1 cellular context compared by ENCODE assay signal in the genomic region with DNA sequence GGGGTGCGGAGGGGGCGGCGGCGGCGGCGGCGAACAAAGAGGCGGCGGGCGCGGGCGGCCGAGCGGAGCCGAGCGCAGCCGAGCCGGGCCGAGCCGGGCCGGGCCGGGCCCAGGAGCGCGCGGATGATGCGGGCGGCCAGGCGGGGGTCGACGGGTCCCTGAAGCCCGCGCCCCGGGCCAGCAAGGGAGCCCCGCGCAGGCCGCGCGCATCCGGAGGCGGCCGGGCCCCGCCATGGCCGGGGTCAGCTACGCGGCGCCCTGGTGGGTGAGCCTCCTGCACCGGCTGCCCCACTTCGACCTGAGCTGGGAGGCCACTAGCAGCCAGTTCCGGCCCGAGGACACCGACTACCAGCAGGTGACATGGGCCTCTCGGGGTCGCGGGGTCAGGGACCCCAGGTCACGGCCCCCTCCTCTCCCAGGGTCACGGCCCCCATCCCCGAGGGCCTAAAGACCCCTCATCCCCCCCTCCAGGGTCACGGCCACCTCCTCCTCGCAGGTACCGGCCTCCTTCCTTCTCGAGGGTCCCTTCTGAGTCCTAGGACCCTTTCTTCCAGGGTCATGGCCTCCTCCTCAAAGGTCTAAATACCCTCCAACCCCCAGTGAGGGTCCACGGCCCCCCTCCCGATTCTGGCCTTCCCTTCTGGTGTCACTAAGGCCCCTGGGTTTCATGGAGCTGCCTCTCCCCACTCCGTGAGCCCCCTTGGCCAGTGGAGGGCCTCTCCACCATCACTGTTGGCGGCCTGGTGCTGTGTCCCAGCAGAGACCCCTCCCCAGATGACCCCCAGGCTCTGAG.
TF ChIP-seq lines count a peak whose summit lies in the region.

A gene with protein sequence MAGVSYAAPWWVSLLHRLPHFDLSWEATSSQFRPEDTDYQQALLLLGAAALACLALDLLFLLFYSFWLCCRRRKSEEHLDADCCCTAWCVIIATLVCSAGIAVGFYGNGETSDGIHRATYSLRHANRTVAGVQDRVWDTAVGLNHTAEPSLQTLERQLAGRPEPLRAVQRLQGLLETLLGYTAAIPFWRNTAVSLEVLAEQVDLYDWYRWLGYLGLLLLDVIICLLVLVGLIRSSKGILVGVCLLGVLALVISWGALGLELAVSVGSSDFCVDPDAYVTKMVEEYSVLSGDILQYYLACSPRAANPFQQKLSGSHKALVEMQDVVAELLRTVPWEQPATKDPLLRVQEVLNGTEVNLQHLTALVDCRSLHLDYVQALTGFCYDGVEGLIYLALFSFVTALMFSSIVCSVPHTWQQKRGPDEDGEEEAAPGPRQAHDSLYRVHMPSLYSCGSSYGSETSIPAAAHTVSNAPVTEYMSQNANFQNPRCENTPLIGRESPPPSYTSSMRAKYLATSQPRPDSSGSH (plus strand): TSS at position 63 of the 793 bp plus-strand sequence. CDS start 170 bp downstream, at position 233.

TF ChIP-seq in HepG2, 621 proteins besides CTCF, POLR2A, EP300 and RAD21 (continued from another document and continues in another):
- TF ChIP-seq, protein P1, sequence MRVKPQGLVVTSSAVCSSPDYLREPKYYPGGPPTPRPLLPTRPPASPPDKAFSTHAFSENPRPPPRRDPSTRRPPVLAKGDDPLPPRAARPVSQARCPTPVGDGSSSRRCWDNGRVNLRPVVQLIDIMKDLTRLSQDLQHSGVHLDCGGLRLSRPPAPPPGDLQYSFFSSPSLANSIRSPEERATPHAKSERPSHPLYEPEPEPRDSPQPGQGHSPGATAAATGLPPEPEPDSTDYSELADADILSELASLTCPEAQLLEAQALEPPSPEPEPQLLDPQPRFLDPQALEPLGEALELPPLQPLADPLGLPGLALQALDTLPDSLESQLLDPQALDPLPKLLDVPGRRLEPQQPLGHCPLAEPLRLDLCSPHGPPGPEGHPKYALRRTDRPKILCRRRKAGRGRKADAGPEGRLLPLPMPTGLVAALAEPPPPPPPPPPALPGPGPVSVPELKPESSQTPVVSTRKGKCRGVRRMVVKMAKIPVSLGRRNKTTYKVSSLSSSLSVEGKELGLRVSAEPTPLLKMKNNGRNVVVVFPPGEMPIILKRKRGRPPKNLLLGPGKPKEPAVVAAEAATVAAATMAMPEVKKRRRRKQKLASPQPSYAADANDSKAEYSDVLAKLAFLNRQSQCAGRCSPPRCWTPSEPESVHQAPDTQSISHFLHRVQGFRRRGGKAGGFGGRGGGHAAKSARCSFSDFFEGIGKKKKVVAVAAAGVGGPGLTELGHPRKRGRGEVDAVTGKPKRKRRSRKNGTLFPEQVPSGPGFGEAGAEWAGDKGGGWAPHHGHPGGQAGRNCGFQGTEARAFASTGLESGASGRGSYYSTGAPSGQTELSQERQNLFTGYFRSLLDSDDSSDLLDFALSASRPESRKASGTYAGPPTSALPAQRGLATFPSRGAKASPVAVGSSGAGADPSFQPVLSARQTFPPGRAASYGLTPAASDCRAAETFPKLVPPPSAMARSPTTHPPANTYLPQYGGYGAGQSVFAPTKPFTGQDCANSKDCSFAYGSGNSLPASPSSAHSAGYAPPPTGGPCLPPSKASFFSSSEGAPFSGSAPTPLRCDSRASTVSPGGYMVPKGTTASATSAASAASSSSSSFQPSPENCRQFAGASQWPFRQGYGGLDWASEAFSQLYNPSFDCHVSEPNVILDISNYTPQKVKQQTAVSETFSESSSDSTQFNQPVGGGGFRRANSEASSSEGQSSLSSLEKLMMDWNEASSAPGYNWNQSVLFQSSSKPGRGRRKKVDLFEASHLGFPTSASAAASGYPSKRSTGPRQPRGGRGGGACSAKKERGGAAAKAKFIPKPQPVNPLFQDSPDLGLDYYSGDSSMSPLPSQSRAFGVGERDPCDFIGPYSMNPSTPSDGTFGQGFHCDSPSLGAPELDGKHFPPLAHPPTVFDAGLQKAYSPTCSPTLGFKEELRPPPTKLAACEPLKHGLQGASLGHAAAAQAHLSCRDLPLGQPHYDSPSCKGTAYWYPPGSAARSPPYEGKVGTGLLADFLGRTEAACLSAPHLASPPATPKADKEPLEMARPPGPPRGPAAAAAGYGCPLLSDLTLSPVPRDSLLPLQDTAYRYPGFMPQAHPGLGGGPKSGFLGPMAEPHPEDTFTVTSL (CRISPR knock-in tag; IDR thresholded peaks at IDR 0.05; ENCODE audit: borderline replicate concordance), result no peak
- TF ChIP-seq ATM (IDR thresholded peaks at IDR 0.05; ENCODE audit: borderline replicate concordance), result no peak
- TF ChIP-seq POLR2AphosphoS5 (IDR thresholded peaks at IDR 0.05; ENCODE audit: low read depth, low read length), result peak; percentile 28; the same call in 1 of the 2 replicates
- TF ChIP-seq ZFX (CRISPR knock-in tag; IDR thresholded peaks at IDR 0.05; ENCODE audit: low read depth), result peak; percentile 66
- TF ChIP-seq PCBP1 (IDR thresholded peaks at IDR 0.05; ENCODE audit: borderline replicate concordance, low read depth, low read length), result 0 out of 2 replicates have a peak, but pooled peaks have one; percentile 39
- TF ChIP-seq, protein P2, sequence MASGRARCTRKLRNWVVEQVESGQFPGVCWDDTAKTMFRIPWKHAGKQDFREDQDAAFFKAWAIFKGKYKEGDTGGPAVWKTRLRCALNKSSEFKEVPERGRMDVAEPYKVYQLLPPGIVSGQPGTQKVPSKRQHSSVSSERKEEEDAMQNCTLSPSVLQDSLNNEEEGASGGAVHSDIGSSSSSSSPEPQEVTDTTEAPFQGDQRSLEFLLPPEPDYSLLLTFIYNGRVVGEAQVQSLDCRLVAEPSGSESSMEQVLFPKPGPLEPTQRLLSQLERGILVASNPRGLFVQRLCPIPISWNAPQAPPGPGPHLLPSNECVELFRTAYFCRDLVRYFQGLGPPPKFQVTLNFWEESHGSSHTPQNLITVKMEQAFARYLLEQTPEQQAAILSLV (CRISPR knock-in tag; IDR thresholded peaks at IDR 0.05; ENCODE audit: borderline replicate concordance), result 0 out of 2 replicates have a peak, but pooled peaks have one; percentile 19
- TF ChIP-seq ARID2 (CRISPR knock-in tag; IDR thresholded peaks at IDR 0.05; ENCODE audit: borderline replicate concordance), result peak; percentile 40; the same call in 1 of the 2 replicates
- no peak for TF ChIP-seq ESRRA (CRISPR knock-in tag; IDR thresholded peaks at IDR 0.05; ENCODE audit: low read depth)
- TF ChIP-seq PHF20 (CRISPR knock-in tag; IDR thresholded peaks at IDR 0.05), result no peak
- TF ChIP-seq ELF3 (CRISPR knock-in tag; IDR thresholded peaks at IDR 0.05), result 0 out of 2 replicates have a peak, but pooled peaks have one; percentile 4
- TF ChIP-seq NR2F1 (CRISPR knock-in tag; IDR thresholded peaks at IDR 0.05), result peak in 1 of 2 experiments; percentile 55; a peak in 1 of 4 replicates
- TF ChIP-seq, protein P3, sequence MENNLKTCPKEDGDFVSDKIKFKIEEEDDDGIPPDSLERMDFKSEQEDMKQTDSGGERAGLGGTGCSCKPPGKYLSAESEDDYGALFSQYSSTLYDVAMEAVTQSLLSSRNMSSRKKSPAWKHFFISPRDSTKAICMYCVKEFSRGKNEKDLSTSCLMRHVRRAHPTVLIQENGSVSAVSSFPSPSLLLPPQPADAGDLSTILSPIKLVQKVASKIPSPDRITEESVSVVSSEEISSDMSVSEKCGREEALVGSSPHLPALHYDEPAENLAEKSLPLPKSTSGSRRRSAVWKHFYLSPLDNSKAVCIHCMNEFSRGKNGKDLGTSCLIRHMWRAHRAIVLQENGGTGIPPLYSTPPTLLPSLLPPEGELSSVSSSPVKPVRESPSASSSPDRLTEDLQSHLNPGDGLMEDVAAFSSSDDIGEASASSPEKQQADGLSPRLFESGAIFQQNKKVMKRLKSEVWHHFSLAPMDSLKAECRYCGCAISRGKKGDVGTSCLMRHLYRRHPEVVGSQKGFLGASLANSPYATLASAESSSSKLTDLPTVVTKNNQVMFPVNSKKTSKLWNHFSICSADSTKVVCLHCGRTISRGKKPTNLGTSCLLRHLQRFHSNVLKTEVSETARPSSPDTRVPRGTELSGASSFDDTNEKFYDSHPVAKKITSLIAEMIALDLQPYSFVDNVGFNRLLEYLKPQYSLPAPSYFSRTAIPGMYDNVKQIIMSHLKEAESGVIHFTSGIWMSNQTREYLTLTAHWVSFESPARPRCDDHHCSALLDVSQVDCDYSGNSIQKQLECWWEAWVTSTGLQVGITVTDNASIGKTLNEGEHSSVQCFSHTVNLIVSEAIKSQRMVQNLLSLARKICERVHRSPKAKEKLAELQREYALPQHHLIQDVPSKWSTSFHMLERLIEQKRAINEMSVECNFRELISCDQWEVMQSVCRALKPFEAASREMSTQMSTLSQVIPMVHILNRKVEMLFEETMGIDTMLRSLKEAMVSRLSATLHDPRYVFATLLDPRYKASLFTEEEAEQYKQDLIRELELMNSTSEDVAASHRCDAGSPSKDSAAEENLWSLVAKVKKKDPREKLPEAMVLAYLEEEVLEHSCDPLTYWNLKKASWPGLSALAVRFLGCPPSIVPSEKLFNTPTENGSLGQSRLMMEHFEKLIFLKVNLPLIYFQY (CRISPR knock-in tag; IDR thresholded peaks at IDR 0.05; ENCODE audit: borderline replicate concordance), result 0 out of 2 replicates have a peak, but pooled peaks have one; percentile 19
- TF ChIP-seq, protein P4, sequence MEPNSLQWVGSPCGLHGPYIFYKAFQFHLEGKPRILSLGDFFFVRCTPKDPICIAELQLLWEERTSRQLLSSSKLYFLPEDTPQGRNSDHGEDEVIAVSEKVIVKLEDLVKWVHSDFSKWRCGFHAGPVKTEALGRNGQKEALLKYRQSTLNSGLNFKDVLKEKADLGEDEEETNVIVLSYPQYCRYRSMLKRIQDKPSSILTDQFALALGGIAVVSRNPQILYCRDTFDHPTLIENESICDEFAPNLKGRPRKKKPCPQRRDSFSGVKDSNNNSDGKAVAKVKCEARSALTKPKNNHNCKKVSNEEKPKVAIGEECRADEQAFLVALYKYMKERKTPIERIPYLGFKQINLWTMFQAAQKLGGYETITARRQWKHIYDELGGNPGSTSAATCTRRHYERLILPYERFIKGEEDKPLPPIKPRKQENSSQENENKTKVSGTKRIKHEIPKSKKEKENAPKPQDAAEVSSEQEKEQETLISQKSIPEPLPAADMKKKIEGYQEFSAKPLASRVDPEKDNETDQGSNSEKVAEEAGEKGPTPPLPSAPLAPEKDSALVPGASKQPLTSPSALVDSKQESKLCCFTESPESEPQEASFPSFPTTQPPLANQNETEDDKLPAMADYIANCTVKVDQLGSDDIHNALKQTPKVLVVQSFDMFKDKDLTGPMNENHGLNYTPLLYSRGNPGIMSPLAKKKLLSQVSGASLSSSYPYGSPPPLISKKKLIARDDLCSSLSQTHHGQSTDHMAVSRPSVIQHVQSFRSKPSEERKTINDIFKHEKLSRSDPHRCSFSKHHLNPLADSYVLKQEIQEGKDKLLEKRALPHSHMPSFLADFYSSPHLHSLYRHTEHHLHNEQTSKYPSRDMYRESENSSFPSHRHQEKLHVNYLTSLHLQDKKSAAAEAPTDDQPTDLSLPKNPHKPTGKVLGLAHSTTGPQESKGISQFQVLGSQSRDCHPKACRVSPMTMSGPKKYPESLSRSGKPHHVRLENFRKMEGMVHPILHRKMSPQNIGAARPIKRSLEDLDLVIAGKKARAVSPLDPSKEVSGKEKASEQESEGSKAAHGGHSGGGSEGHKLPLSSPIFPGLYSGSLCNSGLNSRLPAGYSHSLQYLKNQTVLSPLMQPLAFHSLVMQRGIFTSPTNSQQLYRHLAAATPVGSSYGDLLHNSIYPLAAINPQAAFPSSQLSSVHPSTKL (CRISPR knock-in tag; IDR thresholded peaks at IDR 0.05), result no peak
- TF ChIP-seq ZBTB7B (CRISPR knock-in tag; IDR thresholded peaks at IDR 0.05), result peak; percentile 9; the same call in 1 of the 2 replicates
- no peak for TF ChIP-seq ZNF747 (CRISPR knock-in tag; IDR thresholded peaks at IDR 0.05; ENCODE audit: borderline replicate concordance)
- TF ChIP-seq HOXD1 (CRISPR knock-in tag; IDR thresholded peaks at IDR 0.05), result no peak
- TF ChIP-seq FOXP1 (IDR thresholded peaks at IDR 0.05), result no peak
- no peak for TF ChIP-seq FOXP1 (CRISPR knock-in tag; IDR thresholded peaks at IDR 0.05)
- TF ChIP-seq, protein P5, sequence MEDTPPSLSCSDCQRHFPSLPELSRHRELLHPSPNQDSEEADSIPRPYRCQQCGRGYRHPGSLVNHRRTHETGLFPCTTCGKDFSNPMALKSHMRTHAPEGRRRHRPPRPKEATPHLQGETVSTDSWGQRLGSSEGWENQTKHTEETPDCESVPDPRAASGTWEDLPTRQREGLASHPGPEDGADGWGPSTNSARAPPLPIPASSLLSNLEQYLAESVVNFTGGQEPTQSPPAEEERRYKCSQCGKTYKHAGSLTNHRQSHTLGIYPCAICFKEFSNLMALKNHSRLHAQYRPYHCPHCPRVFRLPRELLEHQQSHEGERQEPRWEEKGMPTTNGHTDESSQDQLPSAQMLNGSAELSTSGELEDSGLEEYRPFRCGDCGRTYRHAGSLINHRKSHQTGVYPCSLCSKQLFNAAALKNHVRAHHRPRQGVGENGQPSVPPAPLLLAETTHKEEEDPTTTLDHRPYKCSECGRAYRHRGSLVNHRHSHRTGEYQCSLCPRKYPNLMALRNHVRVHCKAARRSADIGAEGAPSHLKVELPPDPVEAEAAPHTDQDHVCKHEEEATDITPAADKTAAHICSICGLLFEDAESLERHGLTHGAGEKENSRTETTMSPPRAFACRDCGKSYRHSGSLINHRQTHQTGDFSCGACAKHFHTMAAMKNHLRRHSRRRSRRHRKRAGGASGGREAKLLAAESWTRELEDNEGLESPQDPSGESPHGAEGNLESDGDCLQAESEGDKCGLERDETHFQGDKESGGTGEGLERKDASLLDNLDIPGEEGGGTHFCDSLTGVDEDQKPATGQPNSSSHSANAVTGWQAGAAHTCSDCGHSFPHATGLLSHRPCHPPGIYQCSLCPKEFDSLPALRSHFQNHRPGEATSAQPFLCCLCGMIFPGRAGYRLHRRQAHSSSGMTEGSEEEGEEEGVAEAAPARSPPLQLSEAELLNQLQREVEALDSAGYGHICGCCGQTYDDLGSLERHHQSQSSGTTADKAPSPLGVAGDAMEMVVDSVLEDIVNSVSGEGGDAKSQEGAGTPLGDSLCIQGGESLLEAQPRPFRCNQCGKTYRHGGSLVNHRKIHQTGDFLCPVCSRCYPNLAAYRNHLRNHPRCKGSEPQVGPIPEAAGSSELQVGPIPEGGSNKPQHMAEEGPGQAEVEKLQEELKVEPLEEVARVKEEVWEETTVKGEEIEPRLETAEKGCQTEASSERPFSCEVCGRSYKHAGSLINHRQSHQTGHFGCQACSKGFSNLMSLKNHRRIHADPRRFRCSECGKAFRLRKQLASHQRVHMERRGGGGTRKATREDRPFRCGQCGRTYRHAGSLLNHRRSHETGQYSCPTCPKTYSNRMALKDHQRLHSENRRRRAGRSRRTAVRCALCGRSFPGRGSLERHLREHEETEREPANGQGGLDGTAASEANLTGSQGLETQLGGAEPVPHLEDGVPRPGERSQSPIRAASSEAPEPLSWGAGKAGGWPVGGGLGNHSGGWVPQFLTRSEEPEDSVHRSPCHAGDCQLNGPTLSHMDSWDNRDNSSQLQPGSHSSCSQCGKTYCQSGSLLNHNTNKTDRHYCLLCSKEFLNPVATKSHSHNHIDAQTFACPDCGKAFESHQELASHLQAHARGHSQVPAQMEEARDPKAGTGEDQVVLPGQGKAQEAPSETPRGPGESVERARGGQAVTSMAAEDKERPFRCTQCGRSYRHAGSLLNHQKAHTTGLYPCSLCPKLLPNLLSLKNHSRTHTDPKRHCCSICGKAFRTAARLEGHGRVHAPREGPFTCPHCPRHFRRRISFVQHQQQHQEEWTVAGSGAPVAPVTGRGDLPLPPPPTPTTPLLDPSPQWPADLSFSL (CRISPR knock-in tag; IDR thresholded peaks at IDR 0.05), result no peak
- TF ChIP-seq MEF2D (CRISPR knock-in tag; IDR thresholded peaks at IDR 0.05), result 0 out of 2 replicates have a peak, but pooled peaks have one; percentile 42
- TF ChIP-seq PHF8 (CRISPR knock-in tag; IDR thresholded peaks at IDR 0.05), result 0 out of 2 replicates have a peak, but pooled peaks have one; percentile 44
- TF ChIP-seq ZBTB8A (CRISPR knock-in tag; IDR thresholded peaks at IDR 0.05; ENCODE audit: borderline replicate concordance, low read depth), result no peak
- TF ChIP-seq NFYC (CRISPR knock-in tag; IDR thresholded peaks at IDR 0.05), result peak; percentile 3; the same call in 1 of the 2 replicates
- TF ChIP-seq NR2C2 (CRISPR knock-in tag; IDR thresholded peaks at IDR 0.05; ENCODE audit: borderline replicate concordance), result peak; percentile 48; the same call in 1 of the 2 replicates
- no peak for TF ChIP-seq ZNF232 (CRISPR knock-in tag; IDR thresholded peaks at IDR 0.05; ENCODE audit: borderline replicate concordance)
- no peak for TF ChIP-seq ZNF331 (CRISPR knock-in tag; IDR thresholded peaks at IDR 0.05)
